Comparison of ENCODE assay signal across 1 cellular context in genomic region chr6:169451065-169451840, GRCh38.
A peak's percentile ranks its signal among the peaks of the same experiment; 100 is the strongest.
TF ChIP-seq lines count a peak whose summit lies in the region.

No MANE protein-coding gene starts in this region.

TF ChIP-seq in K562, 482 proteins besides CTCF, POLR2A, EP300 and RAD21 (continued from another document and continues in another):
- TF ChIP-seq ZNF316 (IDR thresholded peaks at IDR 0.05) (peak; percentile 98), POU5F1 (IDR thresholded peaks at IDR 0.05; ENCODE audit: borderline replicate concordance, low read depth, low read length, partially characterized antibody) (no peak), CBFA2T3 (IDR thresholded peaks at IDR 0.05) (peak; percentile 82), GATAD2A (IDR thresholded peaks at IDR 0.05) (no peak), ERF (CRISPR knock-in tag; IDR thresholded peaks at IDR 0.05) (no peak), NR2C1 (IDR thresholded peaks at IDR 0.05) (no peak), NR2C1 (tag; IDR thresholded peaks at IDR 0.05) (no peak), SP2 (IDR thresholded peaks at IDR 0.05; ENCODE audit: extremely low read depth, low read depth, low read length, poor library complexity, severe bottlenecking) (no peak), BDP1 (IDR thresholded peaks at IDR 0.05; ENCODE audit: insufficient read depth, insufficient read length) (no peak), CBFA2T2 (conservative IDR thresholded peaks at IDR 0.05) (peak; percentile 61), SMARCB1 (IDR thresholded peaks at IDR 0.05; ENCODE audit: insufficient read length, low read depth) (no peak), ZNF24 (IDR thresholded peaks at IDR 0.05) (0 out of 2 replicates have a peak, but pooled peaks have one; percentile 13), SMARCC2 (IDR thresholded peaks at IDR 0.05; ENCODE audit: low read depth) (no peak), SP1 (CRISPR knock-in tag; IDR thresholded peaks at IDR 0.05) (no peak), ZNF445 (CRISPR knock-in tag; IDR thresholded peaks at IDR 0.05; ENCODE audit: low read depth) (no peak), TAL1 (IDR thresholded peaks at IDR 0.05) (peak; percentile 55; the same call in 1 of the 2 replicates), MEF2D (tag; conservative IDR thresholded peaks at IDR 0.05; ENCODE audit: low read depth) (no peak), TCF3 (CRISPR knock-in tag; IDR thresholded peaks at IDR 0.05) (peak; percentile 49; the same call in 1 of the 2 replicates), ZEB2 (IDR thresholded peaks at IDR 0.05) (0 out of 2 replicates have a peak, but pooled peaks have one; percentile 46), ZFX (CRISPR knock-in tag; IDR thresholded peaks at IDR 0.05) (no peak), ZNF551 (CRISPR knock-in tag; IDR thresholded peaks at IDR 0.05) (no peak), HDAC3 (IDR thresholded peaks at IDR 0.05; ENCODE audit: borderline replicate concordance, partially characterized antibody) (no peak), MAFF (IDR thresholded peaks at IDR 0.05; ENCODE audit: low read length) (peak; percentile 87), PCBP2 (IDR thresholded peaks at IDR 0.05; ENCODE audit: low read depth, low read length, poor library complexity, severe bottlenecking) (no peak), SUPT5H (IDR thresholded peaks at IDR 0.05) (no peak), U2AF2 (optimal IDR thresholded peaks at IDR 0.05; ENCODE audit: low read depth, low read length) (no peak), PHB (CRISPR knock-in tag; IDR thresholded peaks at IDR 0.05) (no peak), DPF2 (IDR thresholded peaks at IDR 0.05) (peak; percentile 18; the same call in 1 of the 2 replicates), RNF2 (IDR thresholded peaks at IDR 0.05) (no peak), ZNF134 (CRISPR knock-in tag; conservative IDR thresholded peaks at IDR 0.05) (no peak), ZNF384 (IDR thresholded peaks at IDR 0.05; ENCODE audit: low read depth, low read length) (no peak), MAFG (tag; conservative IDR thresholded peaks at IDR 0.05) (peak; percentile 90), CREBBP (IDR thresholded peaks at IDR 0.05; ENCODE audit: low read depth, low read length) (no peak), PRDM10 (IDR thresholded peaks at IDR 0.05; ENCODE audit: partially characterized antibody) (no peak), SRF (CRISPR knock-in tag; IDR thresholded peaks at IDR 0.05) (no peak), PTBP1 (IDR thresholded peaks at IDR 0.05; ENCODE audit: low read depth, low read length) (no peak), RBM14 (IDR thresholded peaks at IDR 0.05; ENCODE audit: borderline replicate concordance, insufficient read depth, low read depth, low read length) (no peak), PKNOX1 (IDR thresholded peaks at IDR 0.05) (peak; percentile 58; the same call in 1 of the 2 replicates), ZNF75A (CRISPR knock-in tag; IDR thresholded peaks at IDR 0.05) (no peak), ELF1 (tag; IDR thresholded peaks at IDR 0.05) (no peak), GABPA (tag; conservative IDR thresholded peaks at IDR 0.05; ENCODE audit: low read depth) (no peak), ZBTB9 (CRISPR knock-in tag; IDR thresholded peaks at IDR 0.05) (no peak), SOX6 (IDR thresholded peaks at IDR 0.05) (0 out of 2 replicates have a peak, but pooled peaks have one; percentile 37), ZNF197 (CRISPR knock-in tag; IDR thresholded peaks at IDR 0.05; ENCODE audit: low read depth) (no peak), ZNF324 (CRISPR knock-in tag; IDR thresholded peaks at IDR 0.05) (no peak), NFIC (IDR thresholded peaks at IDR 0.05) (0 out of 2 replicates have a peak, but pooled peaks have one; percentile 13), NFRKB (IDR thresholded peaks at IDR 0.05; ENCODE audit: low read depth) (no peak), LEF1 (IDR thresholded peaks at IDR 0.05) (no peak), SRSF7 (optimal IDR thresholded peaks at IDR 0.05; ENCODE audit: low read depth, low read length) (no peak), RHOXF2B (CRISPR knock-in tag; conservative IDR thresholded peaks at IDR 0.05) (0 out of 2 replicates have a peak, but pooled peaks have one; percentile 27), TEAD4 (IDR thresholded peaks at IDR 0.05; ENCODE audit: low read length) (peak; percentile 55), TEAD4 (CRISPR knock-in tag; IDR thresholded peaks at IDR 0.05; ENCODE audit: borderline replicate concordance) (no peak), C11orf30 (IDR thresholded peaks at IDR 0.05; ENCODE audit: low read depth) (peak; percentile 93), HEY1 (CRISPR knock-in tag; IDR thresholded peaks at IDR 0.05; ENCODE audit: borderline replicate concordance) (no peak)
- TF ChIP-seq, protein P1, sequence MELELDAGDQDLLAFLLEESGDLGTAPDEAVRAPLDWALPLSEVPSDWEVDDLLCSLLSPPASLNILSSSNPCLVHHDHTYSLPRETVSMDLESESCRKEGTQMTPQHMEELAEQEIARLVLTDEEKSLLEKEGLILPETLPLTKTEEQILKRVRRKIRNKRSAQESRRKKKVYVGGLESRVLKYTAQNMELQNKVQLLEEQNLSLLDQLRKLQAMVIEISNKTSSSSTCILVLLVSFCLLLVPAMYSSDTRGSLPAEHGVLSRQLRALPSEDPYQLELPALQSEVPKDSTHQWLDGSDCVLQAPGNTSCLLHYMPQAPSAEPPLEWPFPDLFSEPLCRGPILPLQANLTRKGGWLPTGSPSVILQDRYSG (tag; conservative IDR thresholded peaks at IDR 0.05; ENCODE audit: low read depth) = peak; percentile 70; the same call in 1 of the 2 replicates
- TF ChIP-seq, protein P2, sequence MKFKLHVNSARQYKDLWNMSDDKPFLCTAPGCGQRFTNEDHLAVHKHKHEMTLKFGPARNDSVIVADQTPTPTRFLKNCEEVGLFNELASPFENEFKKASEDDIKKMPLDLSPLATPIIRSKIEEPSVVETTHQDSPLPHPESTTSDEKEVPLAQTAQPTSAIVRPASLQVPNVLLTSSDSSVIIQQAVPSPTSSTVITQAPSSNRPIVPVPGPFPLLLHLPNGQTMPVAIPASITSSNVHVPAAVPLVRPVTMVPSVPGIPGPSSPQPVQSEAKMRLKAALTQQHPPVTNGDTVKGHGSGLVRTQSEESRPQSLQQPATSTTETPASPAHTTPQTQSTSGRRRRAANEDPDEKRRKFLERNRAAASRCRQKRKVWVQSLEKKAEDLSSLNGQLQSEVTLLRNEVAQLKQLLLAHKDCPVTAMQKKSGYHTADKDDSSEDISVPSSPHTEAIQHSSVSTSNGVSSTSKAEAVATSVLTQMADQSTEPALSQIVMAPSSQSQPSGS (CRISPR knock-in tag; IDR thresholded peaks at IDR 0.05) = no peak
- TF ChIP-seq, protein P3, sequence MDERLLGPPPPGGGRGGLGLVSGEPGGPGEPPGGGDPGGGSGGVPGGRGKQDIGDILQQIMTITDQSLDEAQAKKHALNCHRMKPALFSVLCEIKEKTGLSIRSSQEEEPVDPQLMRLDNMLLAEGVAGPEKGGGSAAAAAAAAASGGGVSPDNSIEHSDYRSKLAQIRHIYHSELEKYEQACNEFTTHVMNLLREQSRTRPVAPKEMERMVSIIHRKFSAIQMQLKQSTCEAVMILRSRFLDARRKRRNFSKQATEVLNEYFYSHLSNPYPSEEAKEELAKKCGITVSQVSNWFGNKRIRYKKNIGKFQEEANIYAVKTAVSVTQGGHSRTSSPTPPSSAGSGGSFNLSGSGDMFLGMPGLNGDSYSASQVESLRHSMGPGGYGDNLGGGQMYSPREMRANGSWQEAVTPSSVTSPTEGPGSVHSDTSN (CRISPR knock-in tag; IDR thresholded peaks at IDR 0.05; ENCODE audit: low read depth) = no peak
- TF ChIP-seq, protein P3 (tag; conservative IDR thresholded peaks at IDR 0.05; ENCODE audit: low read depth) = peak; percentile 67
- TF ChIP-seq, protein P4, sequence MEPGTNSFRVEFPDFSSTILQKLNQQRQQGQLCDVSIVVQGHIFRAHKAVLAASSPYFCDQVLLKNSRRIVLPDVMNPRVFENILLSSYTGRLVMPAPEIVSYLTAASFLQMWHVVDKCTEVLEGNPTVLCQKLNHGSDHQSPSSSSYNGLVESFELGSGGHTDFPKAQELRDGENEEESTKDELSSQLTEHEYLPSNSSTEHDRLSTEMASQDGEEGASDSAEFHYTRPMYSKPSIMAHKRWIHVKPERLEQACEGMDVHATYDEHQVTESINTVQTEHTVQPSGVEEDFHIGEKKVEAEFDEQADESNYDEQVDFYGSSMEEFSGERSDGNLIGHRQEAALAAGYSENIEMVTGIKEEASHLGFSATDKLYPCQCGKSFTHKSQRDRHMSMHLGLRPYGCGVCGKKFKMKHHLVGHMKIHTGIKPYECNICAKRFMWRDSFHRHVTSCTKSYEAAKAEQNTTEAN (CRISPR knock-in tag; IDR thresholded peaks at IDR 0.05) = no peak
- TF ChIP-seq, protein P5, sequence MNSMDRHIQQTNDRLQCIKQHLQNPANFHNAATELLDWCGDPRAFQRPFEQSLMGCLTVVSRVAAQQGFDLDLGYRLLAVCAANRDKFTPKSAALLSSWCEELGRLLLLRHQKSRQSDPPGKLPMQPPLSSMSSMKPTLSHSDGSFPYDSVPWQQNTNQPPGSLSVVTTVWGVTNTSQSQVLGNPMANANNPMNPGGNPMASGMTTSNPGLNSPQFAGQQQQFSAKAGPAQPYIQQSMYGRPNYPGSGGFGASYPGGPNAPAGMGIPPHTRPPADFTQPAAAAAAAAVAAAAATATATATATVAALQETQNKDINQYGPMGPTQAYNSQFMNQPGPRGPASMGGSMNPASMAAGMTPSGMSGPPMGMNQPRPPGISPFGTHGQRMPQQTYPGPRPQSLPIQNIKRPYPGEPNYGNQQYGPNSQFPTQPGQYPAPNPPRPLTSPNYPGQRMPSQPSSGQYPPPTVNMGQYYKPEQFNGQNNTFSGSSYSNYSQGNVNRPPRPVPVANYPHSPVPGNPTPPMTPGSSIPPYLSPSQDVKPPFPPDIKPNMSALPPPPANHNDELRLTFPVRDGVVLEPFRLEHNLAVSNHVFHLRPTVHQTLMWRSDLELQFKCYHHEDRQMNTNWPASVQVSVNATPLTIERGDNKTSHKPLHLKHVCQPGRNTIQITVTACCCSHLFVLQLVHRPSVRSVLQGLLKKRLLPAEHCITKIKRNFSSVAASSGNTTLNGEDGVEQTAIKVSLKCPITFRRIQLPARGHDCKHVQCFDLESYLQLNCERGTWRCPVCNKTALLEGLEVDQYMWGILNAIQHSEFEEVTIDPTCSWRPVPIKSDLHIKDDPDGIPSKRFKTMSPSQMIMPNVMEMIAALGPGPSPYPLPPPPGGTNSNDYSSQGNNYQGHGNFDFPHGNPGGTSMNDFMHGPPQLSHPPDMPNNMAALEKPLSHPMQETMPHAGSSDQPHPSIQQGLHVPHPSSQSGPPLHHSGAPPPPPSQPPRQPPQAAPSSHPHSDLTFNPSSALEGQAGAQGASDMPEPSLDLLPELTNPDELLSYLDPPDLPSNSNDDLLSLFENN (IDR thresholded peaks at IDR 0.05; ENCODE audit: low read depth in 2 of 2, low read length in 2 of 2) = 0 out of 4 replicates have a peak, but pooled peaks of 1 of the 2 experiments have one; percentile 6
